ENCODE assay signal across 9 cellular contexts in the genomic region with DNA sequence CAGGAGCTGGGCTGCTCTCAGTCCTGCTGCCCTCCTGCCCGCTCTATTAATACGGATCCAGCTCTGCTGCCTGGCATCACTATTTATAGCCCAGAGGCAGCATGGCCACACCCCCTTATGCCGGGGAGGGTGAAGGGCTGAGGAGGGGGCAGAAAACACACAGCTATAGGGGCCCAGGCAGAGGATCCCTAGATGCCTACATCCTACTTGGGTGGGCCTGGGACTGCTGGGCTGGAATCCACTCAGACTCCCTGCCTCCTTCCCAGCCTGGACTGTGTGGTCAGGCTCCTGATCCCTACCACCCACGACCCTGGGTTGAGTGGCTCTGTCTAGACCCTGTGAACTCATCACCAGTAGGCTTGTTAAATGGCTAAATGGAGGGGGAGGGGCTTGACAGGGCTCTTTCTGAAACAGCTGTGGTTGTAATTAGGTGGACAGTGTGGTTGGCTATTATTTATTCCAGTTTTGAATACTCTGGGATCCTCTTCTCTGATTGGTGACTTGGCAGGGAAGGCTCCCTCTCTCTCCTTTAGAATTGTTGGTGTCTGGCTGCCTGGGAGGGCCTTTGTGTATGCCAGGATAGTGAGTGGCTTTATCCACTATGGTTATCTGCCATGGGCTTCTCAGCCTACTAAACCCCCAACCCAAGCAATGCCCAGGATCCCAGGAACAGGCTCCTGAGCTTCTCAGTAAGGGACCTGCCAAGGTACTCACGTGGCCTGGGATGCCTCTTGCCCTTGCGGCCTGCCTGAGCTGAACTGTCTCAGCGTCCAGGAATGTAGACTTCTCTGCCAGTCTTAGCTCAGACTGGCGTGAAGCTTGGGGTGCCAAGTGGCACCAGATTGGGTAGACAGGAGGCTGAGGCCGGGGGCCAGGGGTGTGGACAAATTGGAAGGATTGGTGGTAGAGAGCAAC. TPM values are rescaled to one million over a fixed set of nuclear protein-coding genes. Genes with fewer than 3 reads are reported as not detected.
A peak's percentile ranks its signal among the peaks of the same experiment; 100 is the strongest.
DNase-seq lines count a peak whose midpoint lies in the region; ATAC-seq and TF ChIP-seq lines count a peak whose summit lies in the region.
"Had no signal": no experiment of that assay in that cellular context is flagged by ENCODE, and none has a peak within 500 bp of the region (broad histone marks: within the 10 kb centered on the region; RNA-seq: fewer than 3 reads in every experiment).

No MANE protein-coding gene starts in this region.

- ATAC-seq in GM18502 (IDR thresholded peaks at IDR 0.05; ENCODE audit: poor library complexity, unreplicated experiment) (no peak), HG03097 (IDR thresholded peaks at IDR 0.05; ENCODE audit: low FRiP score, unreplicated experiment) (no peak)
- ATAC-seq: mucosa of descending colon had no signal

- DNase-seq in EL (peak; percentile 90), NCI-H510A treated with DMSO at 0.1 percent for 48 hours (lab: John Stamatoyannopoulos, UW) (peak; percentile 94), dermis blood vessel endothelial cell (peak; percentile 55), mucosa of gallbladder (ENCODE audit: low spot score) (peak; percentile 78), ureter (ENCODE audit: low spot score) (no peak), GM20000 (ENCODE audit: low spot score) (no peak)

- TF ChIP-seq CTCF in GM20000 (IDR thresholded peaks at IDR 0.05; ENCODE audit: extremely low read depth, missing control alignments): no peak

RNA-seq across cellular contexts. Expression of gene PHLDB1, which starts 15.2 kb away (rescaled TPM):
- total RNA-seq in dermis blood vessel endothelial cell (38.8 and 47.8 TPM in 2 replicates), mucosa of gallbladder (89.6 TPM), ureter (93.1 TPM)

RNA-seq across cellular contexts. Expression of gene ARCN1, which starts 50.4 kb away (rescaled TPM):
- total RNA-seq in dermis blood vessel endothelial cell (102 and 180 TPM in 2 replicates), mucosa of gallbladder (134 TPM), ureter (118 TPM)

RNA-seq across cellular contexts. Expression of gene TREH, which starts 56.8 kb away (rescaled TPM):
- not detected in 2 replicates for total RNA-seq in dermis blood vessel endothelial cell
- total RNA-seq in mucosa of gallbladder: 23.0 TPM
- total RNA-seq in ureter: 0.44 TPM

RNA-seq across cellular contexts. Expression of gene IFT46, which starts 56.9 kb away (rescaled TPM):
- total RNA-seq in dermis blood vessel endothelial cell (18.7 and 23.3 TPM in 2 replicates), mucosa of gallbladder (20.4 TPM), ureter (26.7 TPM)

Comparison
In these comparisons a context has a peak if more than half of its experiments do, and no peak if none do; other contexts are left out.
1. DNase-seq: peak in EL (single experiment), NCI-H510A treated with DMSO at 0.1 percent for 48 hours (single experiment), dermis blood vessel endothelial cell (single experiment) and mucosa of gallbladder (single experiment); none in ureter (single experiment) and GM20000 (single experiment).
2. RNA of gene TREH, which starts 56.8 kb away (total RNA-seq): 23.0 TPM in mucosa of gallbladder (single experiment); 0.44 TPM in ureter (single experiment) and not detected in dermis blood vessel endothelial cell; every median in the first group is over 10 times any median in the second.